In genomic region chr14:63474844-63475243, GRCh38 we compare ENCODE assay signal across 22 cellular contexts.
DNase-seq lines count a peak whose midpoint lies in the region; ATAC-seq, FAIRE-seq and TF ChIP-seq lines count a peak whose summit lies in the region.
"Had no signal": no experiment of that assay in that cellular context is flagged by ENCODE, and none has a peak within 500 bp of the region (broad histone marks: within the 10 kb centered on the region; RNA-seq: fewer than 3 reads in every experiment).

No MANE protein-coding gene starts in this region.

- TF ChIP-seq CTCF in K562 (IDR thresholded peaks at IDR 0.05 in 2 of 3, conservative IDR thresholded peaks at IDR 0.05 in 1 of 3; ENCODE audit: insufficient read depth in 2 of 3, low read depth in 1 of 3, low read length in 3 of 3) (no peak), nephron progenitor cell (IDR thresholded peaks at IDR 0.05) (no peak), OCI-LY7 (conservative IDR thresholded peaks at IDR 0.05; ENCODE audit: low read length) (no peak)

- 0 out of 3 replicates have a peak overlapping the region, but pooled peaks have one; percentile 8 for H3K27ac ChIP-seq in K562 (ENCODE audit: extremely low read depth, low read depth, low read length)
- H3K27ac ChIP-seq in OCI-LY7 (ENCODE audit: low read depth, low read length, poor library complexity, severe bottlenecking), result no peak overlapping the region
- H3K27ac ChIP-seq: GM23248 had no signal

- no peak for TF ChIP-seq POLR2A in GM12891 (IDR thresholded peaks at IDR 0.05; ENCODE audit: low read depth, low read length)
- TF ChIP-seq POLR2A in K562 (conservative IDR thresholded peaks at IDR 0.05), result no peak

- H3K9ac ChIP-seq in K562 (ENCODE audit: insufficient read depth in 1 of 2, low read depth in 2 of 2, low read length in 2 of 2), result no peak overlapping the region
- H3K9ac ChIP-seq: GM23248 had no signal

- H3K79me2 ChIP-seq in K562 (ENCODE audit: control insufficient read depth, insufficient read depth, low read length), result peaks cover 83% of the 10 kb centered on the region
- peaks cover 54% of the 10 kb centered on the region; the same call in 1 of the 2 replicates for H3K79me2 ChIP-seq in OCI-LY7 (ENCODE audit: insufficient read depth, low read depth, low read length)

- H3K4me3 ChIP-seq in K562, result no peak overlapping the region
- H3K4me3 ChIP-seq in OCI-LY7 (ENCODE audit: low read depth, low read length, poor library complexity, severe bottlenecking), result no peak overlapping the region
- H3K4me3 ChIP-seq: A549, GM23248 had no signal

- FAIRE-seq in GM12891 (lab: Jason Lieb, UNC) (peak; percentile 41), HTR-8/SVneo (lab: Jason Lieb, UNC) (peak; percentile 99), K562 (lab: Jason Lieb, UNC) (no peak)
- FAIRE-seq: A549 had no signal

- TF ChIP-seq EP300 in K562 (IDR thresholded peaks at IDR 0.05; ENCODE audit: low read length), result no peak

- WGBS in K562 (ENCODE audit: insufficient coverage, low coverage, missing lambda C conversion rate), result 14% methylated on average over 3 of the region's 3 CpGs

- no peaks in the 10 kb centered on the region for H3K4me1 Mint-ChIP-seq in nephron progenitor cell
- peaks cover 32 to 35% of the 10 kb centered on the region in 2 donors for H3K4me1 Mint-ChIP-seq in natural killer cell treated with Interleukin-12 subunit alpha and Interleukin-12 subunit beta and Interleukin-15 and Interleukin-18, amount 100 ng/mL, for 72 hours (ENCODE audit: low read depth in 2 of 2)

- no peak overlapping the region for H2AFZ ChIP-seq in K562 (ENCODE audit: low read depth, low read length)
- no peak overlapping the region for H2AFZ ChIP-seq in OCI-LY7 (ENCODE audit: low read length)
- H2AFZ ChIP-seq: GM23248 had no signal

- H3K4me3 Mint-ChIP-seq in nephron progenitor cell, result no peak overlapping the region
- H3K4me3 Mint-ChIP-seq in natural killer cell treated with Interleukin-12 subunit alpha and Interleukin-12 subunit beta and Interleukin-15 and Interleukin-18, amount 100 ng/mL, for 72 hours, result no peak overlapping the region

- H3K9me2 ChIP-seq in OCI-LY7 (ENCODE audit: insufficient read depth, low read length), result no peaks in the 10 kb centered on the region

- POLR2A ChIA-PET in K562 (lab: Yijun Ruan, JAX), result no interaction called here
- POLR2A ChIA-PET in OCI-LY7 (lab: Charles Lee), result interaction anchor here (0.6 to 0.7 kb wide), 2 partner anchors 21 to 714 kb away, joined by 3 to 5 read pairs; no protein-coding TSS in a partner anchor

- BruUV-seq in K562 (replicated peaks; lab: Mats Ljungman, UMichigan), result no TSS peak
- no TSS peak for BruUV-seq in OCI-LY7 (replicated peaks; lab: Mats Ljungman, UMichigan)

- H3K9me1 ChIP-seq in K562 (ENCODE audit: control insufficient read depth, insufficient read depth, low read length), result no peaks in the 10 kb centered on the region

- H3K36me3 ChIP-seq in K562 (ENCODE audit: control insufficient read depth, insufficient read depth, low read length) (no peaks in the 10 kb centered on the region), OCI-LY7 (ENCODE audit: insufficient read depth, low read length) (peaks cover 4% of the 10 kb centered on the region; the same call in 1 of the 2 replicates)
- H3K36me3 ChIP-seq: BE2C had no signal

- no peak for TF ChIP-seq RAD21 in K562 (CRISPR knock-in tag; conservative IDR thresholded peaks at IDR 0.05 in 1 of 2, IDR thresholded peaks at IDR 0.05 in 1 of 2)

- H3K4me1 ChIP-seq in K562 (replicated peaks in 1 of 2; ENCODE audit: control insufficient read depth in 2 of 2, insufficient read depth in 2 of 2, low read length in 2 of 2) (peaks cover 0 to 40% of the 10 kb centered on the region in 2 experiments; a peak in 3 of 5 replicates), OCI-LY7 (ENCODE audit: insufficient read depth, low read length, poor library complexity, severe bottlenecking) (peaks cover 20% of the 10 kb centered on the region)

- no peaks in the 10 kb centered on the region for H3K9me3 Mint-ChIP-seq in nephron progenitor cell
- H3K9me3 Mint-ChIP-seq in natural killer cell treated with Interleukin-12 subunit alpha and Interleukin-12 subunit beta and Interleukin-15 and Interleukin-18, amount 100 ng/mL, for 72 hours, result no peaks in the 10 kb centered on the region

- in situ Hi-C loops in K562 (cut with MboI), result no loop called here

- H3K4me2 ChIP-seq in K562 (ENCODE audit: insufficient read depth, low read length) (peak overlapping the region; percentile 24; the same call in 1 of the 2 replicates), OCI-LY7 (ENCODE audit: low read length) (no peak overlapping the region)

- intact Hi-C loops in K562 (cut with micrococcal nuclease), result no loop called here
- intact Hi-C loops in OCI-LY7 (cut with micrococcal nuclease; ENCODE audit: unreplicated experiment), result no loop called here

- CTCF ChIA-PET in K562 (lab: Yijun Ruan, JAX; ENCODE audit: low intra/inter-chr PET ratio) (no interaction called here), OCI-LY7 (lab: Charles Lee; ENCODE audit: unreplicated experiment) (no interaction called here)

- no peaks in the 10 kb centered on the region for H3K9me3 ChIP-seq in K562 (replicated peaks; ENCODE audit: control insufficient read depth, insufficient read depth, low read depth, low read length)
- no peaks in the 10 kb centered on the region for H3K9me3 ChIP-seq in OCI-LY7 (ENCODE audit: low read length)
- H3K9me3 ChIP-seq: A549, BE2C had no signal

- H3K36me3 Mint-ChIP-seq in nephron progenitor cell (ENCODE audit: low read depth), result peaks cover 8% of the 10 kb centered on the region
- no peaks in the 10 kb centered on the region for H3K36me3 Mint-ChIP-seq in natural killer cell treated with Interleukin-12 subunit alpha and Interleukin-12 subunit beta and Interleukin-15 and Interleukin-18, amount 100 ng/mL, for 72 hours

- H4K20me1 ChIP-seq in K562 (replicated peaks; ENCODE audit: control insufficient read depth, insufficient read depth, low read length) (no peaks in the 10 kb centered on the region), OCI-LY7 (ENCODE audit: insufficient read depth, low read length) (peaks cover 14% of the 10 kb centered on the region; the same call in 1 of the 2 replicates)

- no peaks in the 10 kb centered on the region for H3K27me3 ChIP-seq in K562 (ENCODE audit: control insufficient read depth in 2 of 2, insufficient read depth in 2 of 2, low read length in 2 of 2)
- H3K27me3 ChIP-seq: BE2C had no signal

- H3K27me3 Mint-ChIP-seq in nephron progenitor cell (ENCODE audit: low read depth, poor library complexity), result no peaks in the 10 kb centered on the region
- no peaks in the 10 kb centered on the region for H3K27me3 Mint-ChIP-seq in natural killer cell treated with Interleukin-12 subunit alpha and Interleukin-12 subunit beta and Interleukin-15 and Interleukin-18, amount 100 ng/mL, for 72 hours

- peak; percentile 10; the same call in 2 of the 3 replicates for ATAC-seq in K562
- ATAC-seq in HG02884 (IDR thresholded peaks at IDR 0.05; ENCODE audit: unreplicated experiment), result no peak
- no peak for ATAC-seq in HG02840 (IDR thresholded peaks at IDR 0.05; ENCODE audit: low FRiP score, unreplicated experiment)
- ATAC-seq in natural killer cell treated with Interleukin-12 subunit alpha and Interleukin-12 subunit beta and Interleukin-15 and Interleukin-18, amount 100 ng/mL, for 72 hours, result no peak
- ATAC-seq: A549, PC-3, SK-N-SH treated with all-trans-retinoic acid at 6 μM for 48 hours had no signal

- DNase-seq in GM12891 (ENCODE audit: insufficient read length, low spot score) (no peak), HTR-8/SVneo (ENCODE audit: insufficient read length, low spot score) (no peak), K562 (ENCODE audit: extremely low read depth in 1 of 4, low spot score in 3 of 4) (peak in 1 of 4 experiments; percentile 20), nephron progenitor cell (no peak), OCI-LY7 (ENCODE audit: low spot score) (no peak)
- no peak for DNase-seq in natural killer cell treated with Interleukin-12 subunit alpha and Interleukin-12 subunit beta and Interleukin-15 and Interleukin-18, amount 100 ng/mL, for 72 hours (ENCODE audit: low spot score)
- DNase-seq: BE2C, DMS79, GM23248, HCEC 1CT, Karpas-422, MV-4-11, NCI-H1694, NCI-H2081, NCI-H2171 treated with DMSO at 0.1 percent for 48 hours, NCI-H524 treated with DMSO at 0.1 percent for 48 hours, PC-3, SHP77 treated with DMSO at 0.1 percent for 48 hours had no signal

- peak overlapping the region; percentile 33 for H3K27ac Mint-ChIP-seq in nephron progenitor cell
- no peak overlapping the region for H3K27ac Mint-ChIP-seq in natural killer cell treated with Interleukin-12 subunit alpha and Interleukin-12 subunit beta and Interleukin-15 and Interleukin-18, amount 100 ng/mL, for 72 hours

TF ChIP-seq in GM12891, 5 proteins besides CTCF, POLR2A, EP300 and RAD21:
- TF ChIP-seq PAX5 (IDR thresholded peaks at IDR 0.05; ENCODE audit: insufficient read depth, low read length, severe bottlenecking), result no peak
- no peak for TF ChIP-seq SPI1 (IDR thresholded peaks at IDR 0.05; ENCODE audit: low read depth, low read length)
- no peak for TF ChIP-seq TAF1 (IDR thresholded peaks at IDR 0.05; ENCODE audit: low read depth, low read length)
- TF ChIP-seq POLR2AphosphoS5 (IDR thresholded peaks at IDR 0.05; ENCODE audit: low read depth, low read length), result no peak
- no peak for TF ChIP-seq POU2F2 (IDR thresholded peaks at IDR 0.05; ENCODE audit: low read depth, low read length)

TF ChIP-seq in K562, 482 proteins besides CTCF, POLR2A, EP300 and RAD21 (continues in another document):
- TF ChIP-seq ZNF766 (CRISPR knock-in tag; conservative IDR thresholded peaks at IDR 0.05), result 0 out of 2 replicates have a peak, but pooled peaks have one; percentile 26
